1 cellular context compared by ENCODE assay signal in genomic region chr3:107421170-107421792, GRCh38.
TF ChIP-seq lines count a peak whose summit lies in the region.

No MANE protein-coding gene starts in this region.

TF ChIP-seq in GM23338, 12 proteins besides CTCF, POLR2A, EP300 and RAD21 (continued from another document):
- TF ChIP-seq ZNF462 (CRISPR knock-in tag; IDR thresholded peaks at IDR 0.05) (no peak), STAT1 (IDR thresholded peaks at IDR 0.05; ENCODE audit: unreplicated experiment) (no peak)
TF ChIP-seq in GM23338: peak in this region for 0.
